ENCODE assay signal across 16 cellular contexts in genomic region chr2:47250576-47251403, GRCh38.
DNase-seq lines count a peak whose midpoint lies in the region; ATAC-seq and TF ChIP-seq lines count a peak whose summit lies in the region.
"Had no signal": no experiment of that assay in that cellular context is flagged by ENCODE, and none has a peak within 500 bp of the region (broad histone marks: within the 10 kb centered on the region; RNA-seq: fewer than 3 reads in every experiment).

No MANE protein-coding gene starts in this region.

- no peak overlapping the region for H3K9ac ChIP-seq in BLaER1 treated with 17β-estradiol and CSF1 and Interleukin-3, amounts not matched to agents 10 nM and 100 nM

- no peaks in the 10 kb centered on the region for H3K36me3 ChIP-seq in BLaER1 treated with 17β-estradiol and CSF1 and Interleukin-3, amounts not matched to agents 10 nM and 100 nM
- H3K36me3 ChIP-seq: Peyer's patch had no signal

- peaks cover 0 to 13% (median 9%) of the 10 kb centered on the region in 10 experiments; a peak in 15 of 20 replicates for H3K4me1 ChIP-seq in BLaER1 treated with 17β-estradiol and CSF1 and Interleukin-3, amounts not matched to agents 10 nM and 100 nM
- H3K4me1 ChIP-seq: Peyer's patch had no signal

- H3K27me3 ChIP-seq in BLaER1 treated with 17β-estradiol and CSF1 and Interleukin-3, amounts not matched to agents 10 nM and 100 nM, result no peaks in the 10 kb centered on the region
- H3K27me3 ChIP-seq: Peyer's patch had no signal

- TF ChIP-seq CTCF in choroid plexus epithelial cell (conservative IDR thresholded peaks at IDR 0.05; ENCODE audit: low read depth, low read length), result no peak

- H3K4me3 ChIP-seq in BLaER1 treated with 17β-estradiol and CSF1 and Interleukin-3, amounts not matched to agents 10 nM and 100 nM, result no peak overlapping the region
- no peak overlapping the region for H3K4me3 ChIP-seq in choroid plexus epithelial cell (ENCODE audit: low read depth, low read length)
- H3K4me3 ChIP-seq: lung, Peyer's patch had no signal

- no peaks in the 10 kb centered on the region for H3K9me3 ChIP-seq in BLaER1 treated with 17β-estradiol and CSF1 and Interleukin-3, amounts not matched to agents 10 nM and 100 nM (replicated peaks in 1 of 11)
- H3K9me3 ChIP-seq: Peyer's patch had no signal

- ATAC-seq in GM21723 (IDR thresholded peaks at IDR 0.05; ENCODE audit: unreplicated experiment) (no peak), GM21786 (IDR thresholded peaks at IDR 0.05; ENCODE audit: unreplicated experiment) (no peak), HG02938 (IDR thresholded peaks at IDR 0.05; ENCODE audit: unreplicated experiment) (no peak)

- H4K20me1 ChIP-seq in BLaER1 treated with 17β-estradiol and CSF1 and Interleukin-3, amounts not matched to agents 10 nM and 100 nM, result no peaks in the 10 kb centered on the region

- peak; percentile 90 for DNase-seq in HT-29 (ENCODE audit: low spot score)
- peak; percentile 46 for DNase-seq in NCI-H774 (lab: John Stamatoyannopoulos, UW)
- peak; percentile 23 for DNase-seq in choroid plexus epithelial cell (ENCODE audit: low read depth)
- DNase-seq in iPS-NIHi7 (ENCODE audit: extremely low spot score), result no peak
- DNase-seq: activated CD8-positive, alpha-beta memory T cell treated with anti-CD3 and anti-CD28 coated beads, Interleukin-2, amount 50 U/mL, for 48 hours; effector CD8-positive, alpha-beta T cell; H7; head of caudate nucleus; Kasumi-1; nucleus accumbens; Peyer's patch had no signal

- H3K27ac ChIP-seq in BLaER1 treated with 17β-estradiol and CSF1 and Interleukin-3, amounts not matched to agents 10 nM and 100 nM, result no peak overlapping the region
- H3K27ac ChIP-seq: Peyer's patch had no signal

- peak overlapping the region in 9 of 11 experiments; percentile 1 to 51 (median 40); a peak in 15 of 22 replicates for H3K4me2 ChIP-seq in BLaER1 treated with 17β-estradiol and CSF1 and Interleukin-3, amounts not matched to agents 10 nM and 100 nM
